In genomic region chr1:109655624-109656519, GRCh38 we compare ENCODE assay signal across 8 cellular contexts. TPM values are rescaled to one million over a fixed set of nuclear protein-coding genes. Genes with fewer than 3 reads are reported as not detected.
DNase-seq lines count a peak whose midpoint lies in the region; ATAC-seq, FAIRE-seq and TF ChIP-seq lines count a peak whose summit lies in the region.

TSS of gene GSTM4 (plus strand) at chr1:109656099. CDS start at chr1:109656390, 291 bp downstream.

- CTCF ChIA-PET in naive thymus-derived CD4-positive, alpha-beta T cell (lab: Charles Lee): interaction anchor here (0.5 to 5.2 kb wide), 6 partner anchors 14 to 577 kb away, joined by 3 to 41 read pairs (median 3); no protein-coding TSS in a partner anchor

- H3K36me3 ChIP-seq in naive thymus-derived CD4-positive, alpha-beta T cell (ENCODE audit: control insufficient read depth in 2 of 3, insufficient read depth in 3 of 3, low read length in 3 of 3): peaks cover 0 to 5% (median 0%) of the 10 kb centered on the region in 3 experiments

- intact Hi-C loops in naive thymus-derived CD4-positive, alpha-beta T cell (cut with micrococcal nuclease): loop anchor here (1.0 kb wide), 2 partner anchors 12 to 13 kb away; partner anchors contain the start of gene GSTM2 (in 1 of the 2)

- peak within 1 kb of the TSS; percentile 78 for H3K4me3 ChIP-seq in fibroblast of mammary gland (ENCODE audit: control insufficient read depth, low read depth, low read length)
- H3K4me3 ChIP-seq in naive thymus-derived CD4-positive, alpha-beta T cell (ENCODE audit: low read length): peak within 1 kb of the TSS; percentile 89

- no peaks in the 10 kb centered on the region for H3K9me3 Mint-ChIP-seq in naive thymus-derived CD4-positive, alpha-beta T cell
- H3K9me3 Mint-ChIP-seq in stimulated activated naive B cell treated with anti-CD40 and anti-IgM and Interleukin-4, amounts not matched to agents 10 μg/mL and 1 μg/mL and 100 μg/mL, for 72 hours: no peaks in the 10 kb centered on the region

- peak within 1 kb of the TSS; percentile 76 to 94 (median 87) for H3K27ac Mint-ChIP-seq in naive thymus-derived CD4-positive, alpha-beta T cell
- peak within 1 kb of the TSS; percentile 89 for H3K27ac Mint-ChIP-seq in stimulated activated naive B cell treated with anti-CD40 and anti-IgM and Interleukin-4, amounts not matched to agents 10 μg/mL and 1 μg/mL and 100 μg/mL, for 72 hours

- POLR2A ChIA-PET in naive thymus-derived CD4-positive, alpha-beta T cell (lab: Charles Lee): interaction anchor here (0.6 to 0.7 kb wide), 2 partner anchors 9 to 12 kb away, joined by 4 read pairs; no protein-coding TSS in a partner anchor

- H3K36me3 Mint-ChIP-seq in naive thymus-derived CD4-positive, alpha-beta T cell: peaks cover 0 to 6% (median 0%) of the 10 kb centered on the region in 5 donors
- peaks cover 0 to 8% of the 10 kb centered on the region in 2 donors for H3K36me3 Mint-ChIP-seq in stimulated activated naive B cell treated with anti-CD40 and anti-IgM and Interleukin-4, amounts not matched to agents 10 μg/mL and 1 μg/mL and 100 μg/mL, for 72 hours

- H3K27me3 ChIP-seq in naive thymus-derived CD4-positive, alpha-beta T cell (ENCODE audit: control insufficient read depth in 2 of 2, insufficient read depth in 2 of 2, low read length in 2 of 2): no peaks in the 10 kb centered on the region

- H3K27ac ChIP-seq in naive thymus-derived CD4-positive, alpha-beta T cell (ENCODE audit: low read depth, low read length): peak within 1 kb of the TSS; percentile 67

- peak; percentile 68 for DNase-seq in COLO829 (ENCODE audit: low spot score)
- peak; percentile 32 for DNase-seq in RCC 7860 (ENCODE audit: low spot score)
- DNase-seq in activated T-helper 1 cell treated with anti-CD3 and anti-CD28 coated beads, Interleukin-2, amount 50 U/mL, for 16 hours (ENCODE audit: low read depth in 1 of 2, low spot score in 1 of 2): peak; percentile 31 to 44
- peak; percentile 71 for DNase-seq in fibroblast of mammary gland (ENCODE audit: low read depth)
- peak in 8 of 9 donors; percentile 18 to 76 (median 38) for DNase-seq in naive thymus-derived CD4-positive, alpha-beta T cell
- DNase-seq in stimulated activated naive B cell treated with anti-CD40 and anti-IgM and Interleukin-4, amounts not matched to agents 10 μg/mL and 1 μg/mL and 100 μg/mL, for 72 hours: peak; percentile 80

- peak within 1 kb of the TSS; percentile 87 to 96 (median 94) for H3K4me3 Mint-ChIP-seq in naive thymus-derived CD4-positive, alpha-beta T cell
- peak within 1 kb of the TSS; percentile 93 for H3K4me3 Mint-ChIP-seq in stimulated activated naive B cell treated with anti-CD40 and anti-IgM and Interleukin-4, amounts not matched to agents 10 μg/mL and 1 μg/mL and 100 μg/mL, for 72 hours

- no peak for FAIRE-seq in RCC 7860 (lab: Jason Lieb, UNC)

- H3K4me1 ChIP-seq in naive thymus-derived CD4-positive, alpha-beta T cell (ENCODE audit: control insufficient read depth in 2 of 2, insufficient read depth in 2 of 2, low read length in 2 of 2): peaks cover 6 to 9% of the 10 kb centered on the region in 2 donors

- H3K4me1 Mint-ChIP-seq in naive thymus-derived CD4-positive, alpha-beta T cell: peaks cover 10 to 36% (median 24%) of the 10 kb centered on the region in 7 donors
- peaks cover 15 to 29% of the 10 kb centered on the region in 2 donors for H3K4me1 Mint-ChIP-seq in stimulated activated naive B cell treated with anti-CD40 and anti-IgM and Interleukin-4, amounts not matched to agents 10 μg/mL and 1 μg/mL and 100 μg/mL, for 72 hours

- H3K9me3 ChIP-seq in naive thymus-derived CD4-positive, alpha-beta T cell (ENCODE audit: control insufficient read depth in 2 of 3, low read length in 3 of 3): no peaks in the 10 kb centered on the region

- TF ChIP-seq CTCF in fibroblast of mammary gland (conservative IDR thresholded peaks at IDR 0.05; ENCODE audit: control insufficient read depth, insufficient read depth, low read depth, low read length): no peak

- ATAC-seq in GM19397 (IDR thresholded peaks at IDR 0.05; ENCODE audit: unreplicated experiment) (peak; percentile 96), HG03565 (IDR thresholded peaks at IDR 0.05; ENCODE audit: unreplicated experiment) (peak; percentile 63)
- peak; percentile 88 for ATAC-seq in naive thymus-derived CD4-positive, alpha-beta T cell
- peak; percentile 94 to 95 for ATAC-seq in stimulated activated naive B cell treated with anti-CD40 and anti-IgM and Interleukin-4, amounts not matched to agents 10 μg/mL and 1 μg/mL and 100 μg/mL, for 72 hours (replicated peaks)

- H3K27me3 Mint-ChIP-seq in naive thymus-derived CD4-positive, alpha-beta T cell: peaks cover 0 to 28% (median 0%) of the 10 kb centered on the region in 5 donors
- H3K27me3 Mint-ChIP-seq in stimulated activated naive B cell treated with anti-CD40 and anti-IgM and Interleukin-4, amounts not matched to agents 10 μg/mL and 1 μg/mL and 100 μg/mL, for 72 hours: peaks cover 3 to 22% of the 10 kb centered on the region in 2 donors

RNA-seq across cellular contexts. Expression of gene GSTM4, which starts in this region (rescaled TPM):
- 10 to 100 TPM; 14.2 to 28.4 (median 16.1) TPM for total RNA-seq in naive thymus-derived CD4-positive, alpha-beta T cell
- 10 to 100 TPM in 1 of 2 donors, 1 to 10 TPM in 1; 3.1 to 15.0 TPM for polyA plus RNA-seq in naive thymus-derived CD4-positive, alpha-beta T cell

Comparison
In these comparisons a context has a peak if more than half of its experiments do, and no peak if none do; other contexts are left out.
1. Peak in every context shown above with its lines: DNase-seq, ATAC-seq, H3K4me3 ChIP-seq and H3K27ac ChIP-seq.